In the genomic region with DNA sequence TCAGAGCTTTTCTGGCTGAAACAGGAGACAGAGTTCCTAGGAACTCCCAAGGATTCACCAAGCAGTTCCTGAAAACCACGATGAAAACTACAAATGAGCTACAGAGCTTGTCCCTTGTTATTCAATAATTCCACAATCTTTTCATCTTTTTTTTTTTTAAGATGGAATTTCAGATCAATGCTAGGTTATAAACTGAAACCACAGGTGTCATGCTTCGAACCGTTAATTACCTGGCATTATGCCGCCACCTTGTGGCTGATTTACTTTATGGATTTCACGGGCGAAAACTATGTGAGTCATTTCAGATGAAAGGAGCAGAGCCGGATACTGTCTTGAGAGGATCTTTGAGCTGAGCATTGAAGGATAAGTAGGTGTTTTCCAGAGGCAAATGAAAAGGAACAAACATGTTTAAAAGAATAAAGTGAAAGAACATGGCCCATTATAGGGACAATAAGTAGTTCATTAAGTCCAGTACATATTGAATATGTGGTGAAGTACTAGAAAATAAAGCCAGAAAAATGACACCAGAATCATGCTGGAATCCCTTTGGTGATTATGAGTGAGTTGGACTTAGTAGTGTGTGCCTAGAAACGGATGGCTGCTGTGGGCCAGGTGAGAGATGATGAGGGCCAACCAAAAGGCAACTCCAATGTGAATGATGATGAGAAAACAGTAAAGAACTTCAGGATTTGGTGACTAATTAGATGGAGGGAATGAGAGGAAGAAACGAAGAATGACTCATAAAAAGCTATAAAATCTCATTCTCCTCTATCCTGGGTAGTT, we compare ENCODE assay signal across 1 cellular context.
TF ChIP-seq lines count a peak whose summit lies in the region.

No MANE protein-coding gene starts in this region.

TF ChIP-seq in HCT116, 20 proteins besides CTCF, POLR2A, EP300 and RAD21:
- TF ChIP-seq, protein P1, sequence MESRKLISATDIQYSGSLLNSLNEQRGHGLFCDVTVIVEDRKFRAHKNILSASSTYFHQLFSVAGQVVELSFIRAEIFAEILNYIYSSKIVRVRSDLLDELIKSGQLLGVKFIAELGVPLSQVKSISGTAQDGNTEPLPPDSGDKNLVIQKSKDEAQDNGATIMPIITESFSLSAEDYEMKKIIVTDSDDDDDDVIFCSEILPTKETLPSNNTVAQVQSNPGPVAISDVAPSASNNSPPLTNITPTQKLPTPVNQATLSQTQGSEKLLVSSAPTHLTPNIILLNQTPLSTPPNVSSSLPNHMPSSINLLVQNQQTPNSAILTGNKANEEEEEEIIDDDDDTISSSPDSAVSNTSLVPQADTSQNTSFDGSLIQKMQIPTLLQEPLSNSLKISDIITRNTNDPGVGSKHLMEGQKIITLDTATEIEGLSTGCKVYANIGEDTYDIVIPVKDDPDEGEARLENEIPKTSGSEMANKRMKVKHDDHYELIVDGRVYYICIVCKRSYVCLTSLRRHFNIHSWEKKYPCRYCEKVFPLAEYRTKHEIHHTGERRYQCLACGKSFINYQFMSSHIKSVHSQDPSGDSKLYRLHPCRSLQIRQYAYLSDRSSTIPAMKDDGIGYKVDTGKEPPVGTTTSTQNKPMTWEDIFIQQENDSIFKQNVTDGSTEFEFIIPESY (IDR thresholded peaks at IDR 0.05; ENCODE audit: extremely low read depth, insufficient replicate concordance, low read length) = no peak
- TF ChIP-seq ELF1 (IDR thresholded peaks at IDR 0.05; ENCODE audit: borderline replicate concordance, low read depth) = no peak
- TF ChIP-seq, protein P2, sequence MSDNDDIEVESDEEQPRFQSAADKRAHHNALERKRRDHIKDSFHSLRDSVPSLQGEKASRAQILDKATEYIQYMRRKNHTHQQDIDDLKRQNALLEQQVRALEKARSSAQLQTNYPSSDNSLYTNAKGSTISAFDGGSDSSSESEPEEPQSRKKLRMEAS (IDR thresholded peaks at IDR 0.05) = no peak
- TF ChIP-seq EGR1 (IDR thresholded peaks at IDR 0.05; ENCODE audit: low read depth) = no peak
- TF ChIP-seq ZFX (IDR thresholded peaks at IDR 0.05) = no peak
- TF ChIP-seq, protein P3, sequence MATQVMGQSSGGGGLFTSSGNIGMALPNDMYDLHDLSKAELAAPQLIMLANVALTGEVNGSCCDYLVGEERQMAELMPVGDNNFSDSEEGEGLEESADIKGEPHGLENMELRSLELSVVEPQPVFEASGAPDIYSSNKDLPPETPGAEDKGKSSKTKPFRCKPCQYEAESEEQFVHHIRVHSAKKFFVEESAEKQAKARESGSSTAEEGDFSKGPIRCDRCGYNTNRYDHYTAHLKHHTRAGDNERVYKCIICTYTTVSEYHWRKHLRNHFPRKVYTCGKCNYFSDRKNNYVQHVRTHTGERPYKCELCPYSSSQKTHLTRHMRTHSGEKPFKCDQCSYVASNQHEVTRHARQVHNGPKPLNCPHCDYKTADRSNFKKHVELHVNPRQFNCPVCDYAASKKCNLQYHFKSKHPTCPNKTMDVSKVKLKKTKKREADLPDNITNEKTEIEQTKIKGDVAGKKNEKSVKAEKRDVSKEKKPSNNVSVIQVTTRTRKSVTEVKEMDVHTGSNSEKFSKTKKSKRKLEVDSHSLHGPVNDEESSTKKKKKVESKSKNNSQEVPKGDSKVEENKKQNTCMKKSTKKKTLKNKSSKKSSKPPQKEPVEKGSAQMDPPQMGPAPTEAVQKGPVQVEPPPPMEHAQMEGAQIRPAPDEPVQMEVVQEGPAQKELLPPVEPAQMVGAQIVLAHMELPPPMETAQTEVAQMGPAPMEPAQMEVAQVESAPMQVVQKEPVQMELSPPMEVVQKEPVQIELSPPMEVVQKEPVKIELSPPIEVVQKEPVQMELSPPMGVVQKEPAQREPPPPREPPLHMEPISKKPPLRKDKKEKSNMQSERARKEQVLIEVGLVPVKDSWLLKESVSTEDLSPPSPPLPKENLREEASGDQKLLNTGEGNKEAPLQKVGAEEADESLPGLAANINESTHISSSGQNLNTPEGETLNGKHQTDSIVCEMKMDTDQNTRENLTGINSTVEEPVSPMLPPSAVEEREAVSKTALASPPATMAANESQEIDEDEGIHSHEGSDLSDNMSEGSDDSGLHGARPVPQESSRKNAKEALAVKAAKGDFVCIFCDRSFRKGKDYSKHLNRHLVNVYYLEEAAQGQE (IDR thresholded peaks at IDR 0.05; ENCODE audit: low read depth) = no peak
- TF ChIP-seq ZNF274 (IDR thresholded peaks at IDR 0.05; ENCODE audit: low read depth, low read length) = no peak
- no peak for TF ChIP-seq EZH2 (IDR thresholded peaks at IDR 0.05)
- TF ChIP-seq FOSL1 (IDR thresholded peaks at IDR 0.05; ENCODE audit: low read depth) = peak; percentile 56
- no peak for TF ChIP-seq SRF (IDR thresholded peaks at IDR 0.05; ENCODE audit: low read depth)
- peak; percentile 78 for TF ChIP-seq TCF7L2 (IDR thresholded peaks at IDR 0.05; ENCODE audit: borderline replicate concordance, extremely low read depth, insufficient read depth, insufficient read length)
- TF ChIP-seq POLR2AphosphoS5 (IDR thresholded peaks at IDR 0.05; ENCODE audit: low read depth, low read length) = no peak
- TF ChIP-seq SIN3A (IDR thresholded peaks at IDR 0.05; ENCODE audit: low read depth) = 0 out of 2 replicates have a peak, but pooled peaks have one; percentile 13
- peak; percentile 16 for TF ChIP-seq YY1 (IDR thresholded peaks at IDR 0.05; ENCODE audit: extremely low read depth, insufficient replicate concordance, low read depth, low read length)
- TF ChIP-seq EZH2phosphoT487 (IDR thresholded peaks at IDR 0.05; ENCODE audit: borderline replicate concordance) = no peak
- no peak for TF ChIP-seq CBX3 (IDR thresholded peaks at IDR 0.05; ENCODE audit: low read depth)
- no peak for TF ChIP-seq CEBPB (IDR thresholded peaks at IDR 0.05; ENCODE audit: low read depth)
- TF ChIP-seq, protein P4, sequence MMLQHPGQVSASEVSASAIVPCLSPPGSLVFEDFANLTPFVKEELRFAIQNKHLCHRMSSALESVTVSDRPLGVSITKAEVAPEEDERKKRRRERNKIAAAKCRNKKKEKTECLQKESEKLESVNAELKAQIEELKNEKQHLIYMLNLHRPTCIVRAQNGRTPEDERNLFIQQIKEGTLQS (IDR thresholded peaks at IDR 0.05) = no peak
- no peak for TF ChIP-seq SP1 (IDR thresholded peaks at IDR 0.05; ENCODE audit: low read depth)
- peak; percentile 44; the same call in 1 of the 2 replicates for TF ChIP-seq JUND (IDR thresholded peaks at IDR 0.05)
